ENCODE assay signal across 1 cellular context in genomic region chr6:167501831-167502385, GRCh38.
TF ChIP-seq lines count a peak whose summit lies in the region.

No MANE protein-coding gene starts in this region.

TF ChIP-seq in HepG2, 621 proteins besides CTCF, POLR2A, EP300 and RAD21 (continued from another document and continues in another):
- TF ChIP-seq, protein P1, sequence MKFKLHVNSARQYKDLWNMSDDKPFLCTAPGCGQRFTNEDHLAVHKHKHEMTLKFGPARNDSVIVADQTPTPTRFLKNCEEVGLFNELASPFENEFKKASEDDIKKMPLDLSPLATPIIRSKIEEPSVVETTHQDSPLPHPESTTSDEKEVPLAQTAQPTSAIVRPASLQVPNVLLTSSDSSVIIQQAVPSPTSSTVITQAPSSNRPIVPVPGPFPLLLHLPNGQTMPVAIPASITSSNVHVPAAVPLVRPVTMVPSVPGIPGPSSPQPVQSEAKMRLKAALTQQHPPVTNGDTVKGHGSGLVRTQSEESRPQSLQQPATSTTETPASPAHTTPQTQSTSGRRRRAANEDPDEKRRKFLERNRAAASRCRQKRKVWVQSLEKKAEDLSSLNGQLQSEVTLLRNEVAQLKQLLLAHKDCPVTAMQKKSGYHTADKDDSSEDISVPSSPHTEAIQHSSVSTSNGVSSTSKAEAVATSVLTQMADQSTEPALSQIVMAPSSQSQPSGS (CRISPR knock-in tag; IDR thresholded peaks at IDR 0.05): peak; percentile 38; the same call in 1 of the 2 replicates
- TF ChIP-seq SAP130 (CRISPR knock-in tag; IDR thresholded peaks at IDR 0.05; ENCODE audit: low read depth) (peak; percentile 33; the same call in 1 of the 2 replicates), ATF4 (CRISPR knock-in tag; IDR thresholded peaks at IDR 0.05) (0 out of 4 replicates have a peak, but pooled peaks of 1 of the 2 experiments have one; percentile 49), ZNF557 (CRISPR knock-in tag; IDR thresholded peaks at IDR 0.05) (no peak), POGZ (CRISPR knock-in tag; IDR thresholded peaks at IDR 0.05) (0 out of 2 replicates have a peak, but pooled peaks have one; percentile 33), TRIM22 (IDR thresholded peaks at IDR 0.05) (no peak), ZNF614 (CRISPR knock-in tag; IDR thresholded peaks at IDR 0.05; ENCODE audit: borderline replicate concordance) (0 out of 2 replicates have a peak, but pooled peaks have one; percentile 51), SOX6 (IDR thresholded peaks at IDR 0.05) (no peak), SOX6 (CRISPR knock-in tag; IDR thresholded peaks at IDR 0.05) (peak; percentile 76), ZBTB21 (CRISPR knock-in tag; IDR thresholded peaks at IDR 0.05) (0 out of 2 replicates have a peak, but pooled peaks have one; percentile 37), SSRP1 (CRISPR knock-in tag; IDR thresholded peaks at IDR 0.05) (peak; percentile 61; the same call in 1 of the 2 replicates), ZNF670 (CRISPR knock-in tag; IDR thresholded peaks at IDR 0.05; ENCODE audit: borderline replicate concordance) (no peak), SP4 (CRISPR knock-in tag; IDR thresholded peaks at IDR 0.05) (0 out of 2 replicates have a peak, but pooled peaks have one; percentile 26), FOSL2 (CRISPR knock-in tag; IDR thresholded peaks at IDR 0.05) (peak; percentile 62), SALL1 (CRISPR knock-in tag; IDR thresholded peaks at IDR 0.05) (peak; percentile 82), DMAP1 (CRISPR knock-in tag; IDR thresholded peaks at IDR 0.05) (no peak), GFI1 (CRISPR knock-in tag; IDR thresholded peaks at IDR 0.05; ENCODE audit: borderline replicate concordance) (no peak), DMTF1 (CRISPR knock-in tag; IDR thresholded peaks at IDR 0.05) (no peak), ATF3 (CRISPR knock-in tag; IDR thresholded peaks at IDR 0.05) (no peak), NONO (IDR thresholded peaks at IDR 0.05) (no peak), NONO (CRISPR knock-in tag; conservative IDR thresholded peaks at IDR 0.05) (0 out of 2 replicates have a peak, but pooled peaks have one; percentile 16), HDAC2 (CRISPR knock-in tag; IDR thresholded peaks at IDR 0.05) (peak; percentile 43; the same call in 1 of the 2 replicates), ZNF121 (CRISPR knock-in tag; IDR thresholded peaks at IDR 0.05) (peak; percentile 42; the same call in 1 of the 2 replicates), ZBTB33 (CRISPR knock-in tag; IDR thresholded peaks at IDR 0.05) (peak; percentile 76), ESRRA (CRISPR knock-in tag; IDR thresholded peaks at IDR 0.05; ENCODE audit: low read depth) (0 out of 2 replicates have a peak, but pooled peaks have one; percentile 28), ZNF687 (CRISPR knock-in tag; IDR thresholded peaks at IDR 0.05) (peak; percentile 64), TFE3 (CRISPR knock-in tag; IDR thresholded peaks at IDR 0.05) (0 out of 2 replicates have a peak, but pooled peaks have one; percentile 36), SKI (IDR thresholded peaks at IDR 0.05; ENCODE audit: partially characterized antibody) (peak; percentile 42), HDAC1 (CRISPR knock-in tag; IDR thresholded peaks at IDR 0.05) (peak; percentile 46), PHF21A (CRISPR knock-in tag; IDR thresholded peaks at IDR 0.05) (no peak), GATAD1 (CRISPR knock-in tag; IDR thresholded peaks at IDR 0.05) (peak; percentile 25; the same call in 1 of the 2 replicates), ZNF768 (CRISPR knock-in tag; IDR thresholded peaks at IDR 0.05) (no peak), CBX5 (CRISPR knock-in tag; IDR thresholded peaks at IDR 0.05; ENCODE audit: borderline replicate concordance) (peak; percentile 31; the same call in 1 of the 2 replicates), ZNF230 (CRISPR knock-in tag; IDR thresholded peaks at IDR 0.05) (no peak), ZNF331 (CRISPR knock-in tag; IDR thresholded peaks at IDR 0.05) (0 out of 2 replicates have a peak, but pooled peaks have one; percentile 28), XRCC5 (optimal IDR thresholded peaks at IDR 0.05; ENCODE audit: low read length) (peak; percentile 88), SPEN (CRISPR knock-in tag; IDR thresholded peaks at IDR 0.05; ENCODE audit: low read depth) (0 out of 2 replicates have a peak, but pooled peaks have one; percentile 53), ZNF282 (IDR thresholded peaks at IDR 0.05; ENCODE audit: partially characterized antibody) (no peak), NRL (CRISPR knock-in tag; IDR thresholded peaks at IDR 0.05; ENCODE audit: borderline replicate concordance) (0 out of 2 replicates have a peak, but pooled peaks have one; percentile 47), HNF1B (CRISPR knock-in tag; IDR thresholded peaks at IDR 0.05) (peak; percentile 75; the same call in 1 of the 2 replicates), ZFP36L2 (CRISPR knock-in tag; IDR thresholded peaks at IDR 0.05) (no peak), SIN3B (IDR thresholded peaks at IDR 0.05; ENCODE audit: low read length) (0 out of 2 replicates have a peak, but pooled peaks have one; percentile 32), HMG20B (CRISPR knock-in tag; conservative IDR thresholded peaks at IDR 0.05) (no peak)
- TF ChIP-seq, protein P2, sequence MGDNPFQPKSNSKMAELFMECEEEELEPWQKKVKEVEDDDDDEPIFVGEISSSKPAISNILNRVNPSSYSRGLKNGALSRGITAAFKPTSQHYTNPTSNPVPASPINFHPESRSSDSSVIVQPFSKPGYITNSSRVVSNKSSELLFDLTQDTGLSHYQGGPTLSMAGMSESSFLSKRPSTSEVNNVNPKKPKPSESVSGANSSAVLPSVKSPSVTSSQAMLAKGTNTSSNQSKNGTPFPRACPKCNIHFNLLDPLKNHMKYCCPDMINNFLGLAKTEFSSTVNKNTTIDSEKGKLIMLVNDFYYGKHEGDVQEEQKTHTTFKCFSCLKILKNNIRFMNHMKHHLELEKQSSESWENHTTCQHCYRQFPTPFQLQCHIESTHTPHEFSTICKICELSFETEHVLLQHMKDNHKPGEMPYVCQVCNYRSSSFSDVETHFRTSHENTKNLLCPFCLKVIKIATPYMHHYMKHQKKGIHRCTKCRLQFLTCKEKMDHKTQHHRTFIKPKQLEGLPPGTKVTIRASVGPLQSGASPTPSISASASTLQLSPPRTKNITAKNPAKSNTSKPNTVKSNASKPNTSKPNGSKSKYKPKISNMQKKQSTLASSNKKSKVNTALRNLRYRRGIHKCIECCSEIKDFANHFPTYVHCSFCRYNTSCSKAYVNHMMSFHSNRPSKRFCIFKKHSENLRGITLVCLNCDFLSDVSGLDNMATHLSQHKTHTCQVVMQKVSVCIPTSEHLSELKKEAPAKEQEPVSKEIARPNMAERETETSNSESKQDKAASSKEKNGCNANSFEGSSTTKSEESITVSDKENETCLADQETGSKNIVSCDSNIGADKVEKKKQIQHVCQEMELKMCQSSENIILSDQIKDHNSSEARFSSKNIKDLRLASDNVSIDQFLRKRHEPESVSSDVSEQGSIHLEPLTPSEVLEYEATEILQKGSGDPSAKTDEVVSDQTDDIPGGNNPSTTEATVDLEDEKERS (CRISPR knock-in tag; IDR thresholded peaks at IDR 0.05): 0 out of 2 replicates have a peak, but pooled peaks have one; percentile 56
